In genomic region chr9:137069508-137070071, GRCh38 we compare ENCODE assay signal across 10 cellular contexts. TPM values are rescaled to one million over a fixed set of nuclear protein-coding genes. Genes with fewer than 3 reads are reported as not detected.
A peak's percentile ranks its signal among the peaks of the same experiment; 100 is the strongest.
DNase-seq lines count a peak whose midpoint lies in the region; ATAC-seq and TF ChIP-seq lines count a peak whose summit lies in the region.
"Had no signal": no experiment of that assay in that cellular context is flagged by ENCODE, and none has a peak within 500 bp of the region (broad histone marks: within the 10 kb centered on the region; RNA-seq: fewer than 3 reads in every experiment).

No MANE protein-coding gene starts in this region.

- H3K36me3 Mint-ChIP-seq in naive thymus-derived CD4-positive, alpha-beta T cell, result peaks cover 0 to 2% (median 0%) of the 10 kb centered on the region in 5 donors

- ATAC-seq in GM21423 (IDR thresholded peaks at IDR 0.05; ENCODE audit: unreplicated experiment) (peak; percentile 16), HG03139 (IDR thresholded peaks at IDR 0.05; ENCODE audit: unreplicated experiment) (no peak), GM18870 (IDR thresholded peaks at IDR 0.05; ENCODE audit: unreplicated experiment) (no peak)
- no peak for ATAC-seq in naive thymus-derived CD4-positive, alpha-beta T cell

- peaks cover 0 to 23% (median 20%) of the 10 kb centered on the region in 11 experiments; a peak in 16 of 22 replicates for H3K36me3 ChIP-seq in BLaER1 treated with 17β-estradiol and CSF1 and Interleukin-3, amounts not matched to agents 10 nM and 100 nM
- H3K36me3 ChIP-seq in iPS-15b (ENCODE audit: control insufficient read depth, insufficient read depth, low read length), result peaks cover 10% of the 10 kb centered on the region
- H3K36me3 ChIP-seq in naive thymus-derived CD4-positive, alpha-beta T cell (ENCODE audit: control insufficient read depth in 2 of 3, insufficient read depth in 3 of 3, low read length in 3 of 3), result no peaks in the 10 kb centered on the region

- no peaks in the 10 kb centered on the region for H3K9me3 ChIP-seq in BLaER1 treated with 17β-estradiol and CSF1 and Interleukin-3, amounts not matched to agents 10 nM and 100 nM (replicated peaks in 1 of 11)
- H3K9me3 ChIP-seq in iPS-15b (ENCODE audit: control insufficient read depth, insufficient read depth, low read length), result no peaks in the 10 kb centered on the region
- no peaks in the 10 kb centered on the region for H3K9me3 ChIP-seq in naive thymus-derived CD4-positive, alpha-beta T cell (ENCODE audit: control insufficient read depth in 2 of 3, low read length in 3 of 3)

- peaks cover 52 to 77% (median 60%) of the 10 kb centered on the region in 10 experiments for H3K4me1 ChIP-seq in BLaER1 treated with 17β-estradiol and CSF1 and Interleukin-3, amounts not matched to agents 10 nM and 100 nM
- H3K4me1 ChIP-seq in iPS-15b (ENCODE audit: control insufficient read depth, insufficient read depth, low read length), result no peaks in the 10 kb centered on the region
- H3K4me1 ChIP-seq in naive thymus-derived CD4-positive, alpha-beta T cell (ENCODE audit: control insufficient read depth in 2 of 2, insufficient read depth in 2 of 2, low read length in 2 of 2), result peaks cover 11 to 15% of the 10 kb centered on the region in 2 donors

- H3K9me3 Mint-ChIP-seq in naive thymus-derived CD4-positive, alpha-beta T cell, result no peaks in the 10 kb centered on the region

- CTCF ChIA-PET in RWPE1 (lab: Yijun Ruan, JAX), result interaction anchor here (0.7 to 6.0 kb wide), 12 partner anchors 10 to 226 kb away, joined by 3 to 76 read pairs (median 5); partner anchors contain the start of genes ABCA2, MAN1B1 and NPDC1
- CTCF ChIA-PET in naive thymus-derived CD4-positive, alpha-beta T cell (lab: Charles Lee), result interaction anchor here (0.9 to 2.8 kb wide), 3 partner anchors 23 to 395 kb away, joined by 3 to 15 read pairs (median 3); no protein-coding TSS in a partner anchor

- no peaks in the 10 kb centered on the region for H3K27me3 ChIP-seq in BLaER1 treated with 17β-estradiol and CSF1 and Interleukin-3, amounts not matched to agents 10 nM and 100 nM
- H3K27me3 ChIP-seq in iPS-15b (ENCODE audit: control insufficient read depth, insufficient read depth, low read length), result peaks cover 11% of the 10 kb centered on the region
- H3K27me3 ChIP-seq in naive thymus-derived CD4-positive, alpha-beta T cell (ENCODE audit: control insufficient read depth in 2 of 2, insufficient read depth in 2 of 2, low read length in 2 of 2), result no peaks in the 10 kb centered on the region

- peak overlapping the region in 9 of 11 experiments; percentile 62 to 82 (median 68); a peak in 17 of 22 replicates for H3K27ac ChIP-seq in BLaER1 treated with 17β-estradiol and CSF1 and Interleukin-3, amounts not matched to agents 10 nM and 100 nM
- peak overlapping the region; percentile 85 for H3K27ac ChIP-seq in RWPE1
- H3K27ac ChIP-seq in naive thymus-derived CD4-positive, alpha-beta T cell (ENCODE audit: low read depth, low read length), result no peak overlapping the region

- H3K4me3 ChIP-seq in BLaER1 treated with 17β-estradiol and CSF1 and Interleukin-3, amounts not matched to agents 10 nM and 100 nM, result peak overlapping the region; percentile 53 to 86 (median 73)
- peak overlapping the region; percentile 66 for H3K4me3 ChIP-seq in iPS-15b (ENCODE audit: low read depth, low read length)
- H3K4me3 ChIP-seq in naive thymus-derived CD4-positive, alpha-beta T cell (ENCODE audit: low read length), result no peak overlapping the region

- peak overlapping the region; percentile 43 to 84 (median 73); a peak in 21 of 22 replicates for H3K9ac ChIP-seq in BLaER1 treated with 17β-estradiol and CSF1 and Interleukin-3, amounts not matched to agents 10 nM and 100 nM
- peak overlapping the region; percentile 47 for H3K9ac ChIP-seq in iPS-15b (ENCODE audit: low read depth, low read length)

- H3K4me2 ChIP-seq in BLaER1 treated with 17β-estradiol and CSF1 and Interleukin-3, amounts not matched to agents 10 nM and 100 nM, result peak overlapping the region; percentile 87 to 100 (median 97)

- DNase-seq in RWPE1 (ENCODE audit: low spot score) (no peak), NAMALWA (ENCODE audit: low spot score) (no peak)
- no peak for DNase-seq in naive thymus-derived CD4-positive, alpha-beta T cell

- POLR2A ChIA-PET in RWPE1 (lab: Yijun Ruan, JAX; ENCODE audit: low non-redundant PET), result interaction anchor here (0.5 to 2.4 kb wide), 4 partner anchors 14 to 45 kb away, joined by 3 to 15 read pairs (median 4); partner anchors contain the start of gene MAN1B1
- POLR2A ChIA-PET in naive thymus-derived CD4-positive, alpha-beta T cell (lab: Charles Lee), result interaction anchor here (1.2 to 8.2 kb wide), 5 partner anchors 17 to 171 kb away, joined by 3 to 70 read pairs (median 4); partner anchors contain the start of genes MAN1B1 and TUBB4B

- no peaks in the 10 kb centered on the region for H3K27me3 Mint-ChIP-seq in naive thymus-derived CD4-positive, alpha-beta T cell

- H3K4me3 Mint-ChIP-seq in naive thymus-derived CD4-positive, alpha-beta T cell, result peak overlapping the region in 5 of 10 donors; percentile 9 to 60 (median 49)

- peaks cover 0 to 56% (median 50%) of the 10 kb centered on the region in 11 experiments; a peak in 18 of 22 replicates for H4K20me1 ChIP-seq in BLaER1 treated with 17β-estradiol and CSF1 and Interleukin-3, amounts not matched to agents 10 nM and 100 nM

- intact Hi-C loops in naive thymus-derived CD4-positive, alpha-beta T cell (cut with micrococcal nuclease), result loop anchor here (1.0 to 10.0 kb wide), 5 partner anchors 17 to 285 kb away; partner anchors contain the start of genes MAN1B1 (in 2 of the 2) and ABCA2 (in 1 of the 2)

- peaks cover 10 to 32% (median 12%) of the 10 kb centered on the region in 7 donors for H3K4me1 Mint-ChIP-seq in naive thymus-derived CD4-positive, alpha-beta T cell

- no peak for TF ChIP-seq CTCF in RWPE1 (conservative IDR thresholded peaks at IDR 0.05; ENCODE audit: low read depth)

- no peak overlapping the region for H3K27ac Mint-ChIP-seq in naive thymus-derived CD4-positive, alpha-beta T cell

RNA-seq across cellular contexts. Expression of gene SAPCD2, which starts 0.8 kb away (rescaled TPM):
- total RNA-seq in naive thymus-derived CD4-positive, alpha-beta T cell, result 10 to 100 TPM in 1 of 5 experiments, 1 to 10 TPM in 1, under 1 TPM in 3; 0.16 to 22.1 (median 0.74) TPM
- under 1 TPM in 1 of 2 donors, not detected in 1; 0.18 TPM for polyA plus RNA-seq in naive thymus-derived CD4-positive, alpha-beta T cell

RNA-seq across cellular contexts. Expression of gene UAP1L1, which starts 7.7 kb away (rescaled TPM):
- 10 to 100 TPM; 11.6 to 27.6 (median 15.2) TPM for total RNA-seq in naive thymus-derived CD4-positive, alpha-beta T cell
- polyA plus RNA-seq in naive thymus-derived CD4-positive, alpha-beta T cell, result 1 to 10 TPM in 1 of 2 donors, under 1 TPM in 1; 0.71 to 1.4 TPM

RNA-seq across cellular contexts. Expression of gene ENTPD2, which starts 15.7 kb away (rescaled TPM):
- total RNA-seq in naive thymus-derived CD4-positive, alpha-beta T cell, result not detected
- polyA plus RNA-seq in naive thymus-derived CD4-positive, alpha-beta T cell, result not detected
- total RNA-seq: LHCN-M2, mononuclear cell had no signal

RNA-seq across cellular contexts. Expression of gene MAN1B1, which starts 17.2 kb away (rescaled TPM):
- 10 to 100 TPM; 57.3 to 74.2 (median 70.2) TPM for total RNA-seq in naive thymus-derived CD4-positive, alpha-beta T cell
- 10 to 100 TPM; 36.0 to 51.2 TPM for polyA plus RNA-seq in naive thymus-derived CD4-positive, alpha-beta T cell

RNA-seq across cellular contexts. Expression of gene NPDC1, which starts 23.6 kb away (rescaled TPM):
- total RNA-seq in naive thymus-derived CD4-positive, alpha-beta T cell, result 10 to 100 TPM in 2 of 5 experiments, 1 to 10 TPM in 3; 2.3 to 37.5 (median 7.4) TPM
- 1 to 10 TPM in 1 of 2 donors, under 1 TPM in 1; 0.36 to 1.2 TPM for polyA plus RNA-seq in naive thymus-derived CD4-positive, alpha-beta T cell
